In the genomic region with DNA sequence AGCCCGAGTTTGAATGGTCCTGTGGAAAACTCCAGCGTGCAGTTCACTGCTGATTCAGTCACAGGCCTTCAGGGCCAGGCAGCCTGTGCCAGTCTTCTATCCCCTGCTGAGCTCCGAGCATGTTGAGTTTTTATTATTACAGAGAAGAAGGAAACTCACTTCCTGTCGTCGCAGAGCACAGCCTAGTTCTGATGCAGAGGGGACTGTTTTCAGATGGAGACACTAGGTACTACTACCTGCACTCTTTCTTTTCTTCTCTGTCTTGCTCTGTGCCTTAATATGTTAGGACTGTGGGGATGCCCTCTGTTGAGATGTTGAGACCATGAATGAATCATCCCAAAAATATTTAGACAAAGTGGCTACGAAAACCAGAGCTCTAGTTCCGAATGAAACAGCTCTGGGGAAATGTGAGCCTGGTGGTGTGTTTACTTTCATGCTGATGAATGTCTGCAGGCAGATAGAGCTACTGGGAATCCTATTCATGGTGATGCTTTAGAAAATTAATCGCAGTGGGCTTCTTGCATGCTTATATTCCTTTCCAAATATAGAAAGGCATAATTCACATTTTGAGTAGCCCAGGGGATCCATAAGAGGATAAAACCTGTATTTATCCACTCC, we compare ENCODE assay signal across 11 cellular contexts. TPM values are rescaled to one million over a fixed set of nuclear protein-coding genes. Genes with fewer than 3 reads are reported as not detected.
DNase-seq lines count a peak whose midpoint lies in the region; ATAC-seq, FAIRE-seq and TF ChIP-seq lines count a peak whose summit lies in the region.
"Had no signal": no experiment of that assay in that cellular context is flagged by ENCODE, and none has a peak within 500 bp of the region (broad histone marks: within the 10 kb centered on the region; RNA-seq: fewer than 3 reads in every experiment).

No MANE protein-coding gene starts in this region.

- 49% methylated on average over 8 of the region's 8 CpGs for WGBS in thyroid gland, 2 donors
- WGBS in heart left ventricle, 4 donors = 50 to 63% (median 60%) methylated on average over 8 of the region's 8 CpGs

- no peak overlapping the region for H3K27ac ChIP-seq in thyroid gland
- H3K27ac ChIP-seq in colonic mucosa = no peak overlapping the region
- H3K27ac ChIP-seq in heart left ventricle = peak overlapping the region in 1 of 12 donors; percentile 28
- H3K27ac ChIP-seq: 22Rv1 had no signal

- TF ChIP-seq CTCF in fibroblast of the aortic adventitia (IDR thresholded peaks at IDR 0.05; ENCODE audit: insufficient read depth, low read length) (no peak), thyroid gland (IDR thresholded peaks at IDR 0.05) (no peak), colonic mucosa (IDR thresholded peaks at IDR 0.05) (no peak), heart left ventricle (IDR thresholded peaks at IDR 0.05) (no peak)

- H3K4me1 ChIP-seq in thyroid gland (peaks cover 14 to 19% of the 10 kb centered on the region in 2 donors), colonic mucosa (no peaks in the 10 kb centered on the region), heart left ventricle (peaks cover 0 to 41% (median 8%) of the 10 kb centered on the region in 12 donors)

- no peaks in the 10 kb centered on the region for H3K9me3 ChIP-seq in thyroid gland
- no peaks in the 10 kb centered on the region for H3K9me3 ChIP-seq in colonic mucosa
- no peaks in the 10 kb centered on the region for H3K9me3 ChIP-seq in heart left ventricle

- DNase-seq in NCI-H1105 treated with DMSO at 0.1 percent for 48 hours (lab: John Stamatoyannopoulos, UW) (peak; percentile 52), NCI-H1105 (lab: John Stamatoyannopoulos, UW) (no peak), RCC 7860 (ENCODE audit: low spot score) (peak; percentile 9), fibroblast of the aortic adventitia (ENCODE audit: low read depth) (peak; percentile 62), thyroid gland (peak; percentile 9 to 35), colonic mucosa (no peak), GM19239 (ENCODE audit: insufficient read length, low spot score) (no peak), heart left ventricle (no peak)
- DNase-seq: activated naive CD4-positive, alpha-beta T cell treated with Interleukin-2 at 50 U/mL for 16 hours; SIG-M5 had no signal

- H3K4me3 ChIP-seq in fibroblast of the aortic adventitia (ENCODE audit: low read depth, low read length) (no peak overlapping the region), thyroid gland (replicated peaks in 1 of 3) (no peak overlapping the region), colonic mucosa (no peak overlapping the region), heart left ventricle (no peak overlapping the region)

- intact Hi-C loops in thyroid gland (cut with DNase I) (no loop called here), colonic mucosa (cut with DNase I) (loop anchor here (10.0 kb wide), 2 partner anchors 85 to 145 kb away; a partner anchor contains a TSS), heart left ventricle (cut with DNase I) (loop anchor here in 6 of 10 donors (5.0 to 10.0 kb wide), 6 partner anchors 85 to 395 kb away; no protein-coding TSS in a partner anchor)

- no peak for ATAC-seq in heart left ventricle

- H3K36me3 ChIP-seq in thyroid gland (no peaks in the 10 kb centered on the region), colonic mucosa (no peaks in the 10 kb centered on the region), heart left ventricle (peaks cover 0 to 26% (median 2%) of the 10 kb centered on the region in 9 donors)

- no peaks in the 10 kb centered on the region for H3K27me3 ChIP-seq in thyroid gland
- H3K27me3 ChIP-seq in colonic mucosa = no peaks in the 10 kb centered on the region
- no peaks in the 10 kb centered on the region for H3K27me3 ChIP-seq in heart left ventricle

- no peak for TF ChIP-seq POLR2A in thyroid gland (IDR thresholded peaks at IDR 0.05)
- no peak for TF ChIP-seq POLR2A in heart left ventricle (IDR thresholded peaks at IDR 0.05)

- no peak overlapping the region for H3K9ac ChIP-seq in colonic mucosa (ENCODE audit: low read depth in 2 of 2, low read length in 2 of 2)

- FAIRE-seq in RCC 7860 (lab: Jason Lieb, UNC) = no peak
- FAIRE-seq in GM19239 (lab: Jason Lieb, UNC) = no peak

RNA-seq across cellular contexts. Expression of a gene that starts 29.6 kb away (rescaled TPM):
- total RNA-seq in fibroblast of the aortic adventitia (ENCODE audit: low replicate concordance) (8.1 and 19.8 TPM in 2 replicates), thyroid gland (10 to 100 TPM; 11.6 to 17.2 (median 13.8) TPM), colonic mucosa (100 to 1,000 TPM in 1 of 2 donors, 10 to 100 TPM in 1; 76.9 to 139 TPM), heart left ventricle (10 to 100 TPM in 5 of 9 donors, 1 to 10 TPM in 4; 5.5 to 32.7 (median 10.4) TPM)
- 10 to 100 TPM in 1 of 2 donors, 1 to 10 TPM in 1; 4.8 to 18.8 TPM for polyA plus RNA-seq in heart left ventricle

RNA-seq across cellular contexts. Expression of a gene that starts 42.2 kb away (rescaled TPM):
- total RNA-seq in fibroblast of the aortic adventitia (ENCODE audit: low replicate concordance) (not detected in 2 replicates), thyroid gland (not detected), colonic mucosa (10 to 100 TPM in 1 of 2 donors, under 1 TPM in 1; 0.84 to 13.3 TPM), heart left ventricle (not detected)
- not detected for polyA plus RNA-seq in heart left ventricle

RNA-seq across cellular contexts. Expression of a gene that starts 45.5 kb away (rescaled TPM):
- total RNA-seq in fibroblast of the aortic adventitia (ENCODE audit: low replicate concordance) (under 0.01 TPM in 1 of 2 replicates, not detected in the other), thyroid gland (not detected), colonic mucosa (1 to 10 TPM; 1.1 to 1.3 TPM), heart left ventricle (1,000 to 10,000 TPM in 6 of 9 donors, 100 to 1,000 TPM in 3; 651 to 2,789 (median 1,196) TPM)
- polyA plus RNA-seq in heart left ventricle = 100 to 1,000 TPM; 278 to 301 TPM

Comparison
In these comparisons a context has a peak if more than half of its experiments do, and no peak if none do; other contexts are left out.
1. DNase-seq: peak in NCI-H1105 treated with DMSO at 0.1 percent for 48 hours (single experiment), RCC 7860 (single experiment), fibroblast of the aortic adventitia (single experiment) and thyroid gland (2 of 2); none in NCI-H1105 (single experiment), colonic mucosa (single experiment), GM19239 (single experiment) and heart left ventricle (0 of 5).
2. RNA of a gene that starts 45.5 kb away (total RNA-seq): 651 to 2,789 TPM in heart left ventricle; 1.1 to 1.3 TPM in colonic mucosa, under 0.01 TPM in fibroblast of the aortic adventitia and not detected in thyroid gland; every median in the first group is over 100 times any median in the second.